Comparison of ENCODE assay signal across 2 cellular contexts in genomic region chr1:213435715-213436114, GRCh38.
TF ChIP-seq lines count a peak whose summit lies in the region.

No MANE protein-coding gene starts in this region.

TF ChIP-seq in GM23338, 12 proteins besides CTCF, POLR2A, EP300 and RAD21 (continued from another document):
- TF ChIP-seq POLR2AphosphoS5 (IDR thresholded peaks at IDR 0.05; ENCODE audit: low read depth) (no peak), ETS1 (IDR thresholded peaks at IDR 0.05) (no peak), STAT1 (IDR thresholded peaks at IDR 0.05; ENCODE audit: unreplicated experiment) (no peak)

TF ChIP-seq in H1, 55 proteins besides CTCF, POLR2A, EP300 and RAD21:
- no peak for TF ChIP-seq ATF3 (IDR thresholded peaks at IDR 0.05; ENCODE audit: insufficient read depth, low read depth, low read length)
- TF ChIP-seq USF2 (IDR thresholded peaks at IDR 0.05; ENCODE audit: low read length): no peak
- TF ChIP-seq CBX8 (IDR thresholded peaks at IDR 0.05; ENCODE audit: borderline replicate concordance, low read depth, low read length): no peak
